In the genomic region with DNA sequence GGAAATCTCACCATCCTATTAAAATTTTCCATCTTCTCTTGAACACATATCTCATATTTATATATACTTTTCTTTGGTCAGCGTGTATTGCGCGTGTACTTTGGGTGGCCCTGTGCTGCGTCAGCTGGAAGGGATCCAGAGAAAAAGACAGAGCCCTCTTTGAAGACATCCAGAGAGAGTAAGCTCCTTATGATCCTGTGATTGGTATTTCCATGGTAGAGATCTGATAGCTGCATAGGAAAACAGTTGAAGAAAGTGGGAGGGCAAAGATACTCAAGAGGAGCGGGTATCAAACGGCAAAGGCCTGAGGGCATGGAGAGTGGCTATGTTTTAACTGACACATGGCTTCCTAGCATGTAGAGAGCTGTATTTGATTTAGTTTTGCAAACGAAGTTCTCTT, we compare ENCODE assay signal across 23 cellular contexts. TPM values are rescaled to one million over a fixed set of nuclear protein-coding genes. Genes with fewer than 3 reads are reported as not detected.
DNase-seq lines count a peak whose midpoint lies in the region; ATAC-seq and TF ChIP-seq lines count a peak whose summit lies in the region.
"Had no signal": no experiment of that assay in that cellular context is flagged by ENCODE, and none has a peak within 500 bp of the region (broad histone marks: within the 10 kb centered on the region; RNA-seq: fewer than 3 reads in every experiment).

No MANE protein-coding gene starts in this region.

- intact Hi-C loops in CD4-positive, alpha-beta T cell (cut with DNase I, micrococcal nuclease) = loop anchor here in 1 of 2 experiments (5.0 kb wide), 1 partner anchor 66 kb away; no protein-coding TSS in a partner anchor

- H3K4me1 Mint-ChIP-seq in CD4-positive, alpha-beta T cell (ENCODE audit: low read depth) = peaks cover 8% of the 10 kb centered on the region

- POLR2A ChIA-PET in CD4-positive, alpha-beta T cell (lab: Charles Lee) = no interaction called here

- H3K9me3 Mint-ChIP-seq in CD4-positive, alpha-beta T cell = no peaks in the 10 kb centered on the region

- no peak overlapping the region for H3K27ac Mint-ChIP-seq in CD4-positive, alpha-beta T cell
- H3K27ac Mint-ChIP-seq: CD14-positive monocyte; CD4-positive, alpha-beta memory T cell; HFFc6 had no signal

- DNase-seq in ELF-1 (ENCODE audit: low read depth, low spot score) (peak; percentile 23), NCI-H69 (lab: John Stamatoyannopoulos, UW) (peak; percentile 4), foreskin melanocyte (peak; percentile 95), NCI-H524 treated with DMSO at 0.1 percent for 48 hours (lab: John Stamatoyannopoulos, UW) (no peak)
- no peak for DNase-seq in CD4-positive, alpha-beta T cell
- DNase-seq: 8988T; ACHN; AML-193; BE2C; Caco-2; CD4-positive, alpha-beta memory T cell; DMS79; EL; GF-D8; GOT3; HFFc6 had no signal

- no peak for ATAC-seq in GM19324 (IDR thresholded peaks at IDR 0.05; ENCODE audit: low FRiP score, unreplicated experiment)
- ATAC-seq in CD4-positive, alpha-beta T cell (ENCODE audit: poor library complexity) = no peak
- no peak for ATAC-seq in HG02973 (IDR thresholded peaks at IDR 0.05; ENCODE audit: unreplicated experiment)
- ATAC-seq: A549 had no signal

- peaks cover 33% of the 10 kb centered on the region for H3K27me3 Mint-ChIP-seq in CD4-positive, alpha-beta T cell

- H3K27me3 ChIP-seq in CD4-positive, alpha-beta T cell (ENCODE audit: control insufficient read depth, insufficient read depth, low read length) = peaks cover 16% of the 10 kb centered on the region

- CTCF ChIA-PET in CD4-positive, alpha-beta T cell (lab: Charles Lee) = interaction anchor here (0.6 kb wide), 1 partner anchor 88 kb away, joined by 3 read pairs; no protein-coding TSS in a partner anchor

- TF ChIP-seq CTCF in CD4-positive, alpha-beta T cell (IDR thresholded peaks at IDR 0.05) = no peak

- no peak overlapping the region for H3K4me3 Mint-ChIP-seq in CD4-positive, alpha-beta T cell
- H3K4me3 Mint-ChIP-seq: CD14-positive monocyte; CD4-positive, alpha-beta memory T cell; HFFc6 had no signal

- H3K36me3 Mint-ChIP-seq in CD4-positive, alpha-beta T cell (ENCODE audit: low read depth) = no peaks in the 10 kb centered on the region
- H3K36me3 Mint-ChIP-seq: CD14-positive monocyte; CD4-positive, alpha-beta memory T cell had no signal

- no peak overlapping the region for H3K27ac ChIP-seq in CD4-positive, alpha-beta T cell (ENCODE audit: low read depth, low read length)
- H3K27ac ChIP-seq: A549; BLaER1 treated with 17β-estradiol and CSF1 and Interleukin-3, amounts not matched to agents 10 nM and 100 nM had no signal

- no peaks in the 10 kb centered on the region for H3K9me3 ChIP-seq in CD4-positive, alpha-beta T cell (ENCODE audit: control insufficient read depth, low read length)
- H3K9me3 ChIP-seq: A549, BE2C, Caco-2, HAP-1 had no signal

RNA-seq across cellular contexts. Expression of gene HPGD, which starts 4.4 kb away (rescaled TPM):
- 10 to 100 TPM in 1 of 2 experiments, 1 to 10 TPM in 1; 9.3 to 10.4 TPM for total RNA-seq in CD4-positive, alpha-beta T cell
- total RNA-seq: G401, HFFc6 had no signal

Comparison
In these comparisons a context has a peak if more than half of its experiments do, and no peak if none do; other contexts are left out.
1. DNase-seq: peak in ELF-1 (single experiment), NCI-H69 (single experiment) and foreskin melanocyte (single experiment); none in CD4-positive, alpha-beta T cell (0 of 10) and NCI-H524 treated with DMSO at 0.1 percent for 48 hours (single experiment).